ENCODE assay signal across 12 cellular contexts in genomic region chr9:107674937-107675277, GRCh38.
DNase-seq lines count a peak whose midpoint lies in the region; ATAC-seq lines count a peak whose summit lies in the region.
"Had no signal": no experiment of that assay in that cellular context is flagged by ENCODE, and none has a peak within 500 bp of the region (broad histone marks: within the 10 kb centered on the region; RNA-seq: fewer than 3 reads in every experiment).

No MANE protein-coding gene starts in this region.

- peak; percentile 54 for DNase-seq in AG08395 (ENCODE audit: low spot score)
- DNase-seq in Kasumi-1 (lab: John Stamatoyannopoulos, UW): peak; percentile 20 to 55
- DNase-seq in epidermal melanocyte (ENCODE audit: insufficient read length, low spot score): peak; percentile 52
- peak; percentile 75 for DNase-seq in medulla oblongata (ENCODE audit: extremely low spot score)
- no peak for DNase-seq in NCI-H1930 (lab: John Stamatoyannopoulos, UW)
- DNase-seq in SW480 (ENCODE audit: low spot score): no peak
- no peak for DNase-seq in occipital lobe (lab: John Stamatoyannopoulos, UW)
- DNase-seq: activated naive CD8-positive, alpha-beta T cell treated with anti-CD3 and anti-CD28 coated beads for 36 hours; mesendoderm; NCI-H187 had no signal

- ATAC-seq in GM19324 (IDR thresholded peaks at IDR 0.05; ENCODE audit: low FRiP score, unreplicated experiment): no peak
- ATAC-seq: A549 had no signal

Comparison
In these comparisons a context has a peak if more than half of its experiments do, and no peak if none do; other contexts are left out.
1. DNase-seq: peak in AG08395 (single experiment), Kasumi-1 (2 of 2), epidermal melanocyte (single experiment) and medulla oblongata (single experiment); none in NCI-H1930 (0 of 2), SW480 (single experiment) and occipital lobe (single experiment).